Comparison of ENCODE assay signal across 23 cellular contexts in genomic region chr2:113103958-113104627, GRCh38. TPM values are rescaled to one million over a fixed set of nuclear protein-coding genes. Genes with fewer than 3 reads are reported as not detected.
DNase-seq lines count a peak whose midpoint lies in the region; ATAC-seq and TF ChIP-seq lines count a peak whose summit lies in the region.
"Had no signal": no experiment of that assay in that cellular context is flagged by ENCODE, and none has a peak within 500 bp of the region (broad histone marks: within the 10 kb centered on the region; RNA-seq: fewer than 3 reads in every experiment).

No MANE protein-coding gene starts in this region.

- H3K4me1 Mint-ChIP-seq in activated CD4-positive, alpha-beta T cell treated with anti-CD3 and anti-CD28 coated beads for 36 hours, result peaks cover 39% of the 10 kb centered on the region
- peaks cover 52% of the 10 kb centered on the region for H3K4me1 Mint-ChIP-seq in activated CD4-positive, alpha-beta memory T cell treated with anti-CD3 and anti-CD28 coated beads, Interleukin-2, amount 10 ng/mL, durations not matched to agents 7 days and 5 days
- H3K4me1 Mint-ChIP-seq: activated B cell treated with CpG ODN at 0.5 μM for 24 hours had no signal

- CTCF ChIA-PET in activated CD4-positive, alpha-beta T cell treated with anti-CD3 and anti-CD28 coated beads for 36 hours (lab: Charles Lee), result interaction anchor here (0.5 to 2.8 kb wide), 11 partner anchors 9 to 375 kb away, joined by 3 to 14 read pairs (median 3); partner anchors contain the start of gene PSD4
- CTCF ChIA-PET in activated CD4-positive, alpha-beta memory T cell treated with anti-CD3 and anti-CD28 coated beads, Interleukin-2, amount 10 ng/mL, durations not matched to agents 7 days and 5 days (lab: Charles Lee), result interaction anchor here (1.4 to 1.6 kb wide), 3 partner anchors 10 to 95 kb away, joined by 3 to 9 read pairs (median 4); no protein-coding TSS in a partner anchor
- CTCF ChIA-PET in SK-N-SH (lab: Yijun Ruan, JAX) (interaction anchor here (0.8 to 1.9 kb wide), 2 partner anchors 27 to 34 kb away, joined by 3 to 8 read pairs; no protein-coding TSS in a partner anchor), RWPE1 (lab: Yijun Ruan, JAX) (interaction anchor here (0.6 to 0.7 kb wide), 2 partner anchors 34 to 43 kb away, joined by 3 to 4 read pairs; no protein-coding TSS in a partner anchor)

- no peaks in the 10 kb centered on the region for H3F3A ChIP-seq in SK-N-SH (replicated peaks; ENCODE audit: insufficient read depth)

- H3K9me2 ChIP-seq in SK-N-SH, result no peaks in the 10 kb centered on the region

- no peaks in the 10 kb centered on the region for H3K36me3 ChIP-seq in SK-N-SH (replicated peaks in 1 of 2; ENCODE audit: control insufficient read depth in 1 of 2, insufficient read depth in 2 of 2, low read length in 1 of 2)
- H3K36me3 ChIP-seq: heart right ventricle, Peyer's patch, spleen had no signal

- H3K27ac Mint-ChIP-seq in activated CD4-positive, alpha-beta T cell treated with anti-CD3 and anti-CD28 coated beads for 36 hours, result peak overlapping the region; percentile 93
- H3K27ac Mint-ChIP-seq in activated CD4-positive, alpha-beta memory T cell treated with anti-CD3 and anti-CD28 coated beads, Interleukin-2, amount 10 ng/mL, durations not matched to agents 7 days and 5 days, result peak overlapping the region; percentile 79
- H3K27ac Mint-ChIP-seq: activated B cell treated with CpG ODN at 0.5 μM for 24 hours, type B pancreatic cell had no signal

- no peaks in the 10 kb centered on the region for H3K79me2 ChIP-seq in SK-N-SH (ENCODE audit: insufficient read depth)

- H2AFZ ChIP-seq in SK-N-SH (ENCODE audit: low read depth), result no peak overlapping the region

- TF ChIP-seq CTCF in SK-N-SH (IDR thresholded peaks at IDR 0.05) (no peak), RWPE1 (conservative IDR thresholded peaks at IDR 0.05; ENCODE audit: low read depth) (no peak)

- TF ChIP-seq RAD21 in SK-N-SH (IDR thresholded peaks at IDR 0.05; ENCODE audit: low read length), result no peak

- peaks cover 6% of the 10 kb centered on the region for H3K9me3 Mint-ChIP-seq in activated CD4-positive, alpha-beta T cell treated with anti-CD3 and anti-CD28 coated beads for 36 hours (ENCODE audit: low read depth)
- H3K9me3 Mint-ChIP-seq in activated CD4-positive, alpha-beta memory T cell treated with anti-CD3 and anti-CD28 coated beads, Interleukin-2, amount 10 ng/mL, durations not matched to agents 7 days and 5 days, result peaks cover 13% of the 10 kb centered on the region

- H3K4me3 Mint-ChIP-seq in activated CD4-positive, alpha-beta T cell treated with anti-CD3 and anti-CD28 coated beads for 36 hours, result no peak overlapping the region
- H3K4me3 Mint-ChIP-seq in activated CD4-positive, alpha-beta memory T cell treated with anti-CD3 and anti-CD28 coated beads, Interleukin-2, amount 10 ng/mL, durations not matched to agents 7 days and 5 days, result no peak overlapping the region
- H3K4me3 Mint-ChIP-seq: activated B cell treated with CpG ODN at 0.5 μM for 24 hours, type B pancreatic cell had no signal

- peak; percentile 59 for DNase-seq in activated CD4-positive, alpha-beta T cell treated with anti-CD3 and anti-CD28 coated beads for 36 hours
- DNase-seq in activated CD4-positive, alpha-beta T cell treated with anti-CD3 and anti-CD28 coated beads, Interleukin-2, amount 50 U/mL, for 1 hour, result no peak
- no peak for DNase-seq in activated CD4-positive, alpha-beta memory T cell treated with anti-CD3 and anti-CD28 coated beads, Interleukin-2, amount 10 ng/mL, durations not matched to agents 7 days and 5 days
- DNase-seq in stimulated activated CD8-positive, alpha-beta memory T cell treated with anti-CD3 and anti-CD28 coated beads, Interleukin-2, amount 100 ng/mL, for 48 hours (ENCODE audit: low read depth in 2 of 2), result peak; percentile 25 to 29
- DNase-seq in activated gamma-delta T cell (lab: John Stamatoyannopoulos, UW) (no peak), SK-N-SH (no peak), RWPE1 (ENCODE audit: low spot score) (no peak)
- DNase-seq: activated B cell treated with CpG ODN at 0.5 μM for 24 hours, GF-D8, heart right ventricle, KG1, NCI-H526, Peyer's patch, posterior cingulate gyrus, spleen, SW 1271 had no signal

- H3K9ac ChIP-seq in SK-N-SH, result no peak overlapping the region

- ATAC-seq in activated CD4-positive, alpha-beta T cell treated with anti-CD3 and anti-CD28 coated beads for 36 hours, result peak; percentile 83
- peak; percentile 36 for ATAC-seq in esophagus mucosa
- ATAC-seq: heart right ventricle had no signal

- no peaks in the 10 kb centered on the region for H3K27me3 ChIP-seq in SK-N-SH (ENCODE audit: insufficient read depth)
- H3K27me3 ChIP-seq: Peyer's patch had no signal

- H3K4me2 ChIP-seq in SK-N-SH, result no peak overlapping the region
- H3K4me2 ChIP-seq: A549 had no signal

- H3K4me3 ChIP-seq in SK-N-SH (ENCODE audit: low read depth in 2 of 2, low read length in 1 of 2), result no peak overlapping the region
- H3K4me3 ChIP-seq: A549, heart right ventricle, Peyer's patch, spleen had no signal

- 3% methylated on average over 3 of the region's 3 CpGs for WGBS in SK-N-SH (ENCODE audit: low lambda C conversion rate)

- H3K36me3 Mint-ChIP-seq in activated CD4-positive, alpha-beta T cell treated with anti-CD3 and anti-CD28 coated beads for 36 hours (ENCODE audit: low read depth), result peaks cover 3% of the 10 kb centered on the region
- peaks cover 26% of the 10 kb centered on the region for H3K36me3 Mint-ChIP-seq in activated CD4-positive, alpha-beta memory T cell treated with anti-CD3 and anti-CD28 coated beads, Interleukin-2, amount 10 ng/mL, durations not matched to agents 7 days and 5 days (ENCODE audit: low read depth)
- H3K36me3 Mint-ChIP-seq: type B pancreatic cell had no signal

- H4K20me1 ChIP-seq in SK-N-SH (ENCODE audit: insufficient read depth), result no peaks in the 10 kb centered on the region

- POLR2A ChIA-PET in activated CD4-positive, alpha-beta T cell treated with anti-CD3 and anti-CD28 coated beads for 36 hours (lab: Charles Lee), result interaction anchor here (1.0 kb wide), 2 partner anchors 13 to 71 kb away, joined by 3 to 4 read pairs; no protein-coding TSS in a partner anchor
- POLR2A ChIA-PET in activated CD4-positive, alpha-beta memory T cell treated with anti-CD3 and anti-CD28 coated beads, Interleukin-2, amount 10 ng/mL, durations not matched to agents 7 days and 5 days (lab: Charles Lee), result interaction anchor here (1.7 to 1.9 kb wide), 2 partner anchors 14 to 71 kb away, joined by 6 to 7 read pairs; no protein-coding TSS in a partner anchor
- POLR2A ChIA-PET in SK-N-SH (lab: Yijun Ruan, JAX) (no interaction called here), RWPE1 (lab: Yijun Ruan, JAX; ENCODE audit: low non-redundant PET) (no interaction called here)

- intact Hi-C loops in activated CD4-positive, alpha-beta T cell treated with anti-CD3 and anti-CD28 coated beads for 36 hours (cut with DNase I, micrococcal nuclease), result no loop called here

- H3K4me1 ChIP-seq in SK-N-SH (ENCODE audit: control insufficient read depth in 1 of 2, insufficient read depth in 2 of 2, low read depth in 1 of 2, low read length in 1 of 2), result no peaks in the 10 kb centered on the region
- H3K4me1 ChIP-seq: A549, Peyer's patch, spleen had no signal

- no peaks in the 10 kb centered on the region for H3K9me3 ChIP-seq in SK-N-SH
- H3K9me3 ChIP-seq: A549, Peyer's patch had no signal

- H3K27me3 Mint-ChIP-seq in activated CD4-positive, alpha-beta T cell treated with anti-CD3 and anti-CD28 coated beads for 36 hours, result peaks cover 4% of the 10 kb centered on the region
- H3K27me3 Mint-ChIP-seq in activated CD4-positive, alpha-beta memory T cell treated with anti-CD3 and anti-CD28 coated beads, Interleukin-2, amount 10 ng/mL, durations not matched to agents 7 days and 5 days, result peaks cover 4% of the 10 kb centered on the region

- no peak overlapping the region for H3K27ac ChIP-seq in SK-N-SH (ENCODE audit: low read depth in 2 of 2, low read length in 1 of 2)
- H3K27ac ChIP-seq in RWPE1, result no peak overlapping the region
- H3K27ac ChIP-seq: epithelial cell of prostate, heart right ventricle, Peyer's patch, spleen had no signal

- no peak for TF ChIP-seq EP300 in SK-N-SH (IDR thresholded peaks at IDR 0.05; ENCODE audit: borderline replicate concordance in 1 of 2, low read depth in 1 of 2, low read length in 1 of 2)

TF ChIP-seq in SK-N-SH, 30 proteins besides CTCF, POLR2A, EP300 and RAD21 (continues in another document):
- no peak for TF ChIP-seq RXRA (IDR thresholded peaks at IDR 0.05; ENCODE audit: borderline replicate concordance, low read depth)

RNA-seq across cellular contexts. Expression of gene IL1RN, which starts 23.3 kb away (rescaled TPM):
- total RNA-seq in activated CD4-positive, alpha-beta T cell treated with anti-CD3 and anti-CD28 coated beads for 36 hours, result 1 to 10 TPM; 4.6 to 4.8 TPM
- 1 to 10 TPM; 2.6 to 3.3 TPM for total RNA-seq in activated CD4-positive, alpha-beta memory T cell treated with anti-CD3 and anti-CD28 coated beads, Interleukin-2, amount 10 ng/mL, durations not matched to agents 7 days and 5 days
- 871 TPM for total RNA-seq in esophagus mucosa
- polyA plus RNA-seq in SK-N-SH (2012; rRNA removed), result not detected in 2 replicates
- not detected in 2 replicates for polyA plus RNA-seq in SK-N-SH (2012; cell fraction: cytosol; rRNA removed)
- not detected in 2 replicates for polyA plus RNA-seq in SK-N-SH (2012; cell fraction: nucleus; rRNA removed)
- total RNA-seq: activated B cell treated with CpG ODN at 0.5 μM for 24 hours, cerebellum had no signal

RNA-seq across cellular contexts. Expression of gene IL1F10, which starts 36.3 kb away (rescaled TPM):
- not detected for total RNA-seq in activated CD4-positive, alpha-beta T cell treated with anti-CD3 and anti-CD28 coated beads for 36 hours
- total RNA-seq in activated CD4-positive, alpha-beta memory T cell treated with anti-CD3 and anti-CD28 coated beads, Interleukin-2, amount 10 ng/mL, durations not matched to agents 7 days and 5 days, result not detected
- not detected for total RNA-seq in esophagus mucosa
- polyA plus RNA-seq in SK-N-SH (2012; rRNA removed), result not detected in 2 replicates
- not detected in 2 replicates for polyA plus RNA-seq in SK-N-SH (2012; cell fraction: cytosol; rRNA removed)
- not detected in 2 replicates for polyA plus RNA-seq in SK-N-SH (2012; cell fraction: nucleus; rRNA removed)
- total RNA-seq: activated B cell treated with CpG ODN at 0.5 μM for 24 hours, cerebellum, heart right ventricle, kidney epithelial cell, Peyer's patch, spleen had no signal
- polyA plus RNA-seq: A549, adipose tissue, heart right ventricle, spleen had no signal

RNA-seq across cellular contexts. Expression of gene IL36RN, which starts 45.1 kb away (rescaled TPM):
- total RNA-seq in activated CD4-positive, alpha-beta T cell treated with anti-CD3 and anti-CD28 coated beads for 36 hours, result not detected
- not detected for total RNA-seq in activated CD4-positive, alpha-beta memory T cell treated with anti-CD3 and anti-CD28 coated beads, Interleukin-2, amount 10 ng/mL, durations not matched to agents 7 days and 5 days
- 64.1 TPM for total RNA-seq in esophagus mucosa
- not detected in 2 replicates for polyA plus RNA-seq in SK-N-SH (2012; rRNA removed)
- polyA plus RNA-seq in SK-N-SH (2012; cell fraction: cytosol; rRNA removed), result not detected in 2 replicates
- polyA plus RNA-seq in SK-N-SH (2012; cell fraction: nucleus; rRNA removed), result not detected in 2 replicates
- total RNA-seq: activated B cell treated with CpG ODN at 0.5 μM for 24 hours, cerebellum, heart right ventricle, Peyer's patch, spleen had no signal
- polyA plus RNA-seq: A549, heart right ventricle, spleen had no signal

RNA-seq across cellular contexts. Expression of gene IL36B, which starts 51.4 kb away (rescaled TPM):
- total RNA-seq in activated CD4-positive, alpha-beta T cell treated with anti-CD3 and anti-CD28 coated beads for 36 hours, result not detected
- not detected for total RNA-seq in activated CD4-positive, alpha-beta memory T cell treated with anti-CD3 and anti-CD28 coated beads, Interleukin-2, amount 10 ng/mL, durations not matched to agents 7 days and 5 days
- 1.4 TPM for total RNA-seq in esophagus mucosa
- polyA plus RNA-seq in SK-N-SH (2012; rRNA removed), result not detected in 2 replicates
- 0.04 TPM in 1 of 2 replicates, not detected in the other for polyA plus RNA-seq in SK-N-SH (2012; cell fraction: cytosol; rRNA removed)
- polyA plus RNA-seq in SK-N-SH (2012; cell fraction: nucleus; rRNA removed), result not detected in 2 replicates
- total RNA-seq: activated B cell treated with CpG ODN at 0.5 μM for 24 hours, cerebellum, heart right ventricle, kidney epithelial cell, Peyer's patch, spleen had no signal
- polyA plus RNA-seq: A549, adipose tissue, heart right ventricle, spleen had no signal

Comparison
In these comparisons a context has a peak if more than half of its experiments do, and no peak if none do; other contexts are left out.
1. DNase-seq: peak in activated CD4-positive, alpha-beta T cell treated with anti-CD3 and anti-CD28 coated beads for 36 hours (single experiment) and stimulated activated CD8-positive, alpha-beta memory T cell treated with anti-CD3 and anti-CD28 coated beads, Interleukin-2, amount 100 ng/mL, for 48 hours (2 of 2); none in activated CD4-positive, alpha-beta T cell treated with anti-CD3 and anti-CD28 coated beads, Interleukin-2, amount 50 U/mL, for 1 hour (single experiment), activated CD4-positive, alpha-beta memory T cell treated with anti-CD3 and anti-CD28 coated beads, Interleukin-2, amount 10 ng/mL, durations not matched to agents 7 days and 5 days (single experiment), activated gamma-delta T cell (single experiment), SK-N-SH (single experiment) and RWPE1 (single experiment).
2. RNA of gene IL1RN, which starts 23.3 kb away (total RNA-seq): 871 TPM in esophagus mucosa (single experiment); 4.6 to 4.8 TPM in activated CD4-positive, alpha-beta T cell treated with anti-CD3 and anti-CD28 coated beads for 36 hours and 2.6 to 3.3 TPM in activated CD4-positive, alpha-beta memory T cell treated with anti-CD3 and anti-CD28 coated beads, Interleukin-2, amount 10 ng/mL, durations not matched to agents 7 days and 5 days; every median in the first group is over 100 times any median in the second.
3. RNA of gene IL36RN, which starts 45.1 kb away (total RNA-seq): 64.1 TPM in esophagus mucosa (single experiment); not detected in activated CD4-positive, alpha-beta T cell treated with anti-CD3 and anti-CD28 coated beads for 36 hours and not detected in activated CD4-positive, alpha-beta memory T cell treated with anti-CD3 and anti-CD28 coated beads, Interleukin-2, amount 10 ng/mL, durations not matched to agents 7 days and 5 days; every median in the first group is over 10 times any median in the second.
4. POLR2A ChIA-PET loops: an anchor here in activated CD4-positive, alpha-beta T cell treated with anti-CD3 and anti-CD28 coated beads for 36 hours (1.0 kb wide) and activated CD4-positive, alpha-beta memory T cell treated with anti-CD3 and anti-CD28 coated beads, Interleukin-2, amount 10 ng/mL, durations not matched to agents 7 days and 5 days (1.7 to 1.9 kb wide); none called in SK-N-SH and RWPE1.